ENCODE assay signal across 30 cellular contexts in the genomic region with DNA sequence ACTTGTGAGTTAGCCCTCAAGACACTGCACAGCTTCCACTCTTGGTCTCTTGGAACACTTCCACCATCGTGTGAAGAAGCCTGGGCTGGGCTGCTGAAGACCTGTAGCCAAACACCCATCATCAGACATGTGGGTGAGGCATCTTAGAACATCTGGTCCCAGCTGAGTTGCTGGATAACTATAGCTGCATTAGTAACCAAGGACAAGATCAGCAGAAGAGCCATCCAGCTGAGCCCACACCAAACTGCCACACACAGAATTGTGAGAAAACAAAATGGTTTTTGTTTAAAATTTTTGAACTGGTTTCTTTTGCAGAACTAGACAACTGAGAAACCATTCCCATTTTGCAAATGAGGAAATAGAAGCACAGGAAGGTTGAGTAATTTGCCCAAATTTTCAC. TPM values are rescaled to one million over a fixed set of nuclear protein-coding genes. Genes with fewer than 3 reads are reported as not detected.
"Had no signal": no experiment of that assay in that cellular context is flagged by ENCODE, and none has a peak within 500 bp of the region (broad histone marks: within the 10 kb centered on the region; RNA-seq: fewer than 3 reads in every experiment).

No MANE protein-coding gene starts in this region.

- DNase-seq: activated B cell treated with CpG ODN at 0.5 μM for 24 hours; activated CD4-positive, alpha-beta T cell treated with anti-CD3 and anti-CD28 coated beads for 48 hours; activated CD4-positive, alpha-beta T cell treated with anti-CD3 and anti-CD28 coated beads, Interleukin-2, amount 50 U/mL, for 1 hour; activated CD4-positive, alpha-beta T cell treated with anti-CD3 and anti-CD28 coated beads, Interleukin-2, amount 50 U/mL, for 48 hours; activated CD8-positive, alpha-beta memory T cell treated with anti-CD3 and anti-CD28 coated beads for 24 hours; activated CD8-positive, alpha-beta T cell treated with anti-CD3 and anti-CD28 coated beads for 36 hours; activated gamma-delta T cell; activated naive CD4-positive, alpha-beta T cell; activated naive CD8-positive, alpha-beta T cell treated with anti-CD3 and anti-CD28 coated beads, Interleukin-2, amount 10 ng/mL, durations not matched to agents 7 days and 5 days; activated T-cell treated with anti-CD3 and anti-CD28 coated beads, Interleukin-2, amount 50 U/mL, for 4 hours; cortex of kidney; dermis blood vessel endothelial cell; effector CD4-positive, alpha-beta T cell; effector memory CD8-positive, alpha-beta T cell; erythroblast; foreskin keratinocyte; hippocampal formation; T1000; WERI-Rb-1 had no signal

- H3K4me3 ChIP-seq: ascending aorta, breast epithelium, cardiac muscle cell, esophagus muscularis mucosa, gastroesophageal sphincter had no signal

- H3K27ac Mint-ChIP-seq: activated B cell treated with CpG ODN at 0.5 μM for 24 hours; activated CD8-positive, alpha-beta T cell treated with anti-CD3 and anti-CD28 coated beads for 36 hours; activated naive CD4-positive, alpha-beta T cell treated with anti-CD3 and anti-CD28 coated beads, Interleukin-2, amount 10 ng/mL, durations not matched to agents 7 days and 5 days; activated naive CD4-positive, alpha-beta T cell treated with anti-CD3 and anti-CD28 coated beads, Interleukin-2, amount 50 U/mL, for 72 hours; activated naive CD8-positive, alpha-beta T cell treated with anti-CD3 and anti-CD28 coated beads, Interleukin-2, amount 10 ng/mL, durations not matched to agents 7 days and 5 days; activated T-helper 17 cell treated with anti-CD3 and anti-CD28 coated beads, Interleukin-2, amount 50 U/mL, for 72 hours; brain; effector memory CD8-positive, alpha-beta T cell had no signal

- H3K4me1 Mint-ChIP-seq: activated T-helper 17 cell treated with anti-CD3 and anti-CD28 coated beads, Interleukin-2, amount 50 U/mL, for 72 hours had no signal

- H3K4me1 ChIP-seq: breast epithelium, foreskin keratinocyte had no signal

- H3K27ac ChIP-seq: ascending aorta, breast epithelium, cardiac muscle cell, esophagus muscularis mucosa, foreskin keratinocyte, gastroesophageal sphincter, WERI-Rb-1 had no signal

- H3K9me3 Mint-ChIP-seq: activated T-helper 17 cell treated with anti-CD3 and anti-CD28 coated beads, Interleukin-2, amount 50 U/mL, for 72 hours had no signal

- ATAC-seq: activated CD4-positive, CD25-positive, alpha-beta regulatory T cell treated with anti-CD3 and anti-CD28 coated beads, Interleukin-2, amount 50 U/mL, for 24 hours; activated CD8-positive, alpha-beta T cell treated with anti-CD3 and anti-CD28 coated beads for 36 hours; activated naive CD4-positive, alpha-beta T cell treated with anti-CD3 and anti-CD28 coated beads, Interleukin-2, amount 50 U/mL, for 72 hours; activated T-cell treated with anti-CD3 and anti-CD28 coated beads, Interleukin-2, amount 50 U/mL, for 4 hours; activated T-helper 17 cell treated with anti-CD3 and anti-CD28 coated beads, Interleukin-2, amount 50 U/mL, for 72 hours; effector memory CD8-positive, alpha-beta T cell; foreskin keratinocyte; gastroesophageal sphincter had no signal

- H3K36me3 Mint-ChIP-seq: activated naive CD4-positive, alpha-beta T cell treated with anti-CD3 and anti-CD28 coated beads, Interleukin-2, amount 10 ng/mL, durations not matched to agents 7 days and 5 days; brain had no signal

- H3K36me3 ChIP-seq: ascending aorta, breast epithelium, cardiac muscle cell, esophagus muscularis mucosa, gastroesophageal sphincter, WERI-Rb-1 had no signal

- H3K4me3 Mint-ChIP-seq: activated B cell treated with CpG ODN at 0.5 μM for 24 hours; activated CD8-positive, alpha-beta T cell treated with anti-CD3 and anti-CD28 coated beads for 36 hours; activated naive CD4-positive, alpha-beta T cell treated with anti-CD3 and anti-CD28 coated beads, Interleukin-2, amount 10 ng/mL, durations not matched to agents 7 days and 5 days; activated naive CD8-positive, alpha-beta T cell treated with anti-CD3 and anti-CD28 coated beads, Interleukin-2, amount 10 ng/mL, durations not matched to agents 7 days and 5 days; activated T-cell treated with anti-CD3 and anti-CD28 coated beads, Interleukin-2, amount 50 U/mL, for 4 hours; activated T-helper 17 cell treated with anti-CD3 and anti-CD28 coated beads, Interleukin-2, amount 50 U/mL, for 72 hours; brain; central memory CD8-positive, alpha-beta T cell; effector memory CD8-positive, alpha-beta T cell had no signal

RNA-seq across cellular contexts. Expression of a gene that starts 56.2 kb away (rescaled TPM):
- total RNA-seq: ascending aorta had no signal
